8 cellular contexts compared by ENCODE assay signal in the genomic region with DNA sequence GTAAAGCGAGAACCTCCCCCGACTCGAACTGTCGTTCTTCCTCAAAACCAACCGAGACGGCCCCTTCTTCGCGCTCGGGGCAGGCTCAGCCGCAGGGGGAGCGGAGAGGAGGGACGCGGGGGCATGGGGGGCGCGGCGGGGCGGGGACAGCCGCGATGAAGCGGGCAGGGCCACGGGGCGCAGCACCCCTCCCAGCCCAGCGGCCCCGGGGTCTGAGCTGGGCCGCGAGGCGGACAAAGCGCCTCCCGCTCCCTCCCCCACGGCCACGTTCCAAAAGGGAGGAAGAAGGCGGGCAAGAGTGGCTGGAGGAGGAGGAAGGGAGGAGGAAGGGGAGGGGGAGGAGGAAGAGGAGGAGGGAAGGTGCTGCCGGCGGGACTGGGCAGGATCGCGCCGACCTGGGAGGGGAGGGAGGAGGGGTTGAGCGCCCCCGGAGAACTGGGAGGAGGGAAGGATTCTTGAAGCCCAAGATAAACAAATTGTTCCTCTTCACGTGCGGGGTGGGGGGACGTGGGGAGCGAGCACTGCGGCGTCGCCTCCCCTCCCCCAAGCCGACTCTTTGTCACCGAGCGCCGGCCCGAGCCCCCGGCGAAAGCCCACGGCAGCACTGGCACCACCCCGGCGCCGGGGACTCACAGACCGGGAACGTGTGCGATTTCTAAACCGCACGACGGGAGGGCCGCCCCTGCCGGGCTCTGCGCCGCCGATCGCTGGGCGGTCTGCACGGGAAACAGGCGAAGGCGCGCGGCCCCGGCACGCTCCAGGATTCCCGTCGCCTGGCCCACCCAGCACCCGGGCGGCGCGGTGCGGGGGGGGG. TPM values are rescaled to one million over a fixed set of nuclear protein-coding genes. Genes with fewer than 3 reads are reported as not detected.
A peak's percentile ranks its signal among the peaks of the same experiment; 100 is the strongest.
DNase-seq lines count a peak whose midpoint lies in the region; ATAC-seq, FAIRE-seq and TF ChIP-seq lines count a peak whose summit lies in the region.

No MANE protein-coding gene starts in this region.

- intact Hi-C loops in endothelial cell of umbilical vein (cut with micrococcal nuclease): loop anchor here (1.0 to 5.0 kb wide), 14 partner anchors 25 to 416 kb away; a partner anchor contains a TSS

- no peaks in the 10 kb centered on the region for H4K20me1 ChIP-seq in DND-41 (ENCODE audit: insufficient read depth, low read length)
- H4K20me1 ChIP-seq in endothelial cell of umbilical vein (replicated peaks; ENCODE audit: control insufficient read depth, extremely low read depth, insufficient read depth, low read length): no peaks in the 10 kb centered on the region

- H2BK5ac ChIP-seq in mesenchymal stem cell (ENCODE audit: low read depth, low read length, poor library complexity, severe bottlenecking): peak overlapping the region; percentile 97

- H3K79me1 ChIP-seq in mesenchymal stem cell (replicated peaks; ENCODE audit: low read length, poor library complexity, severe bottlenecking): peaks cover 4% of the 10 kb centered on the region

- H3K27me3 ChIP-seq in DND-41 (ENCODE audit: insufficient read depth, low read length, poor library complexity) (peaks cover 7% of the 10 kb centered on the region), endothelial cell of umbilical vein (ENCODE audit: control insufficient read depth in 2 of 2, insufficient read depth in 2 of 2, low read length in 2 of 2) (no peaks in the 10 kb centered on the region), mesenchymal stem cell (ENCODE audit: control insufficient read depth in 1 of 2, insufficient read depth in 1 of 2, low read length in 2 of 2) (no peaks in the 10 kb centered on the region)

- dilution Hi-C loops in endothelial cell of umbilical vein (cut with MboI; ENCODE audit: extremely low pct_ligation_motif_present, low sequenced_read_pairs): no loop called here

- TF ChIP-seq RAD21 in Ishikawa (IDR thresholded peaks at IDR 0.05; ENCODE audit: low read depth): no peak

- peak overlapping the region; percentile 24 for H2AK5ac ChIP-seq in mesenchymal stem cell (ENCODE audit: low read length, severe bottlenecking)

- peak; percentile 92 for DNase-seq in DND-41
- DNase-seq in OCI-M2 (lab: John Stamatoyannopoulos, UW; ENCODE audit: unreplicated experiment): peak; percentile 49
- peak; percentile 59 for DNase-seq in activated T-cell treated with anti-CD3 and anti-CD28 coated beads for 4 hours
- peak; percentile 96 for DNase-seq in endothelial cell of umbilical vein (ENCODE audit: low read depth, low spot score)
- peak; percentile 95 for DNase-seq in mesenchymal stem cell
- DNase-seq in stimulated activated CD8-positive, alpha-beta memory T cell treated with anti-CD3 and anti-CD28 coated beads, Interleukin-15, amount 100 ng/mL, for 48 hours (ENCODE audit: low read depth in 2 of 2): peak; percentile 47 to 59
- no peak for DNase-seq in GM19240 (ENCODE audit: insufficient read length, low spot score)

- CTCF ChIA-PET in endothelial cell of umbilical vein (lab: Charles Lee): interaction anchor here (0.8 to 5.1 kb wide), 19 partner anchors 11 to 494 kb away, joined by 3 to 65 read pairs (median 4); no protein-coding TSS in a partner anchor

- H2BK15ac ChIP-seq in mesenchymal stem cell (ENCODE audit: low read depth, poor library complexity, severe bottlenecking): peak overlapping the region; percentile 98

- H2BK12ac ChIP-seq in mesenchymal stem cell (ENCODE audit: low read length in 2 of 2): peak overlapping the region; percentile 5 to 58

- H3K27ac ChIP-seq in DND-41 (ENCODE audit: low read length) (peak overlapping the region; percentile 82), endothelial cell of umbilical vein (ENCODE audit: insufficient read depth, low read depth, low read length) (peak overlapping the region; percentile 99), mesenchymal stem cell (ENCODE audit: low read length, poor library complexity, severe bottlenecking) (peak overlapping the region; percentile 92)

- TF ChIP-seq CTCF in DND-41 (IDR thresholded peaks at IDR 0.05; ENCODE audit: borderline replicate concordance, extremely low read depth, low read length, poor library complexity, severe bottlenecking) (no peak), endothelial cell of umbilical vein (IDR thresholded peaks at IDR 0.05; ENCODE audit: extremely low read depth in 1 of 2, insufficient read depth in 1 of 2, low read depth in 1 of 2, low read length in 2 of 2) (no peak)

- H3K4me1 ChIP-seq in DND-41 (ENCODE audit: insufficient read depth, low read length) (peaks cover 41% of the 10 kb centered on the region), endothelial cell of umbilical vein (ENCODE audit: control insufficient read depth, extremely low read depth, insufficient read depth, low read length) (peaks cover 10% of the 10 kb centered on the region), mesenchymal stem cell (ENCODE audit: control insufficient read depth, insufficient read depth, low read depth, low read length) (peaks cover 6% of the 10 kb centered on the region)

- H4K91ac ChIP-seq in mesenchymal stem cell (ENCODE audit: low read length): peak overlapping the region; percentile 52

- H2AFZ ChIP-seq in DND-41 (ENCODE audit: low read depth, low read length) (peak overlapping the region; percentile 86), endothelial cell of umbilical vein (ENCODE audit: low read depth, low read length) (no peak overlapping the region), mesenchymal stem cell (ENCODE audit: low read depth, low read length) (no peak overlapping the region)

- peak overlapping the region; percentile 95 for H4K8ac ChIP-seq in mesenchymal stem cell (ENCODE audit: low read length)

- peak overlapping the region; percentile 73 to 98 for H3K4ac ChIP-seq in mesenchymal stem cell (ENCODE audit: low read depth in 1 of 2, low read length in 2 of 2)

- no peaks in the 10 kb centered on the region for H3K36me3 ChIP-seq in DND-41 (ENCODE audit: insufficient read depth, low read length)
- H3K36me3 ChIP-seq in endothelial cell of umbilical vein (ENCODE audit: control insufficient read depth in 2 of 2, extremely low read depth in 1 of 2, insufficient read depth in 2 of 2, low read length in 2 of 2): no peaks in the 10 kb centered on the region
- no peaks in the 10 kb centered on the region for H3K36me3 ChIP-seq in mesenchymal stem cell (ENCODE audit: control insufficient read depth in 1 of 2, insufficient read depth in 2 of 2, low read depth in 1 of 2, low read length in 2 of 2)

- ATAC-seq in DND-41 (ENCODE audit: insufficient read depth, low read depth): peak; percentile 58

- TF ChIP-seq EP300 in Ishikawa (IDR thresholded peaks at IDR 0.05; ENCODE audit: borderline replicate concordance): no peak

- peak overlapping the region; percentile 79 for H3K4me2 ChIP-seq in DND-41 (ENCODE audit: insufficient read depth, low read length)
- H3K4me2 ChIP-seq in endothelial cell of umbilical vein (ENCODE audit: insufficient read depth, low read length): peak overlapping the region; percentile 95
- H3K4me2 ChIP-seq in mesenchymal stem cell (ENCODE audit: low read length, poor library complexity, severe bottlenecking): peak overlapping the region; percentile 97

- H3K9me1 ChIP-seq in endothelial cell of umbilical vein (replicated peaks; ENCODE audit: control insufficient read depth, extremely low read depth, insufficient read depth, low read length): no peaks in the 10 kb centered on the region

- no peak for FAIRE-seq in endothelial cell of umbilical vein (lab: Jason Lieb, UNC)

- BruUV-seq in endothelial cell of umbilical vein (replicated peaks; lab: Mats Ljungman, UMichigan): TSS peak; percentile 2

- peak; percentile 69 for TF ChIP-seq POLR2A in endothelial cell of umbilical vein (IDR thresholded peaks at IDR 0.05; ENCODE audit: low read depth, low read length)

- H3K14ac ChIP-seq in mesenchymal stem cell (ENCODE audit: low read length in 2 of 2): peak overlapping the region; percentile 57 to 84

- H3K9ac ChIP-seq in DND-41 (ENCODE audit: low read depth, low read length) (peak overlapping the region; percentile 70), endothelial cell of umbilical vein (replicated peaks; ENCODE audit: extremely low read depth, insufficient read depth, low read length) (peak overlapping the region; percentile 99), mesenchymal stem cell (ENCODE audit: low read length) (peak overlapping the region; percentile 90)

- 0% methylated on average over 38 of the region's 84 CpGs for WGBS in mesenchymal stem cell

- peak overlapping the region in 1 of 2 experiments; percentile 54 for H3K23ac ChIP-seq in mesenchymal stem cell (ENCODE audit: low read length in 2 of 2)

- peak overlapping the region; percentile 82 to 96 for H3K18ac ChIP-seq in mesenchymal stem cell (ENCODE audit: low read depth in 1 of 2, low read length in 2 of 2)

- H3K79me2 ChIP-seq in DND-41 (ENCODE audit: insufficient read depth, low read length): peaks cover 5% of the 10 kb centered on the region
- peaks cover 40% of the 10 kb centered on the region for H3K79me2 ChIP-seq in endothelial cell of umbilical vein (ENCODE audit: control insufficient read depth, insufficient read depth, low read length)

- no peaks in the 10 kb centered on the region for H3K9me3 ChIP-seq in DND-41 (ENCODE audit: insufficient read depth, low read length, severe bottlenecking)
- no peaks in the 10 kb centered on the region for H3K9me3 ChIP-seq in endothelial cell of umbilical vein (replicated peaks; ENCODE audit: control insufficient read depth, insufficient read depth, low read length)
- no peaks in the 10 kb centered on the region for H3K9me3 ChIP-seq in mesenchymal stem cell (ENCODE audit: control insufficient read depth, low read length)

- H3K4me3 ChIP-seq in DND-41 (ENCODE audit: low read depth in 1 of 2, low read length in 2 of 2): peak overlapping the region; percentile 53 to 65
- H3K4me3 ChIP-seq in endothelial cell of umbilical vein (replicated peaks in 1 of 3; ENCODE audit: insufficient read depth in 1 of 3, low read depth in 1 of 3, low read length in 3 of 3): peak overlapping the region; percentile 61 to 93 (median 64)
- peak overlapping the region; percentile 86 to 89 for H3K4me3 ChIP-seq in mesenchymal stem cell (ENCODE audit: insufficient read depth in 1 of 2, low read depth in 1 of 2, low read length in 2 of 2)

- H2BK120ac ChIP-seq in mesenchymal stem cell (ENCODE audit: low read depth, low read length): peak overlapping the region; percentile 99

- POLR2A ChIA-PET in endothelial cell of umbilical vein (lab: Charles Lee): interaction anchor here (0.7 to 3.0 kb wide), 10 partner anchors 34 to 652 kb away, joined by 3 to 17 read pairs (median 6); no protein-coding TSS in a partner anchor

RNA-seq across cellular contexts. Expression of a gene that starts 2.9 kb away (rescaled TPM):
- total RNA-seq in endothelial cell of umbilical vein: 20.1 and 20.3 TPM in 2 replicates
- 13.1 and 14.0 TPM in 2 replicates for polyA plus RNA-seq in endothelial cell of umbilical vein
- polyA plus RNA-seq in endothelial cell of umbilical vein (2011; cell fraction: cytosol; rRNA removed): 11.6 TPM in 2 replicates
- polyA plus RNA-seq in endothelial cell of umbilical vein (2011; cell fraction: nucleus; rRNA removed): 21.1 and 27.4 TPM in 2 replicates
- polyA plus RNA-seq in endothelial cell of umbilical vein (2012): 8.1 and 10.2 TPM in 2 replicates
- polyA minus RNA-seq in endothelial cell of umbilical vein: 24.5 and 26.5 TPM in 2 replicates
- 1.1 TPM for polyA minus RNA-seq in endothelial cell of umbilical vein (2011; cell fraction: cytosol; rRNA and poly(A)+ RNA removed)
- 55.7 and 61.8 TPM in 2 replicates for polyA minus RNA-seq in endothelial cell of umbilical vein (2011; cell fraction: nucleus; rRNA and poly(A)+ RNA removed)
- 2.5 TPM for polyA plus RNA-seq in mesenchymal stem cell (2013, experiment 1 of 2)
- 2.4 TPM for polyA plus RNA-seq in mesenchymal stem cell (2013, experiment 2 of 2)
